In the genomic region with DNA sequence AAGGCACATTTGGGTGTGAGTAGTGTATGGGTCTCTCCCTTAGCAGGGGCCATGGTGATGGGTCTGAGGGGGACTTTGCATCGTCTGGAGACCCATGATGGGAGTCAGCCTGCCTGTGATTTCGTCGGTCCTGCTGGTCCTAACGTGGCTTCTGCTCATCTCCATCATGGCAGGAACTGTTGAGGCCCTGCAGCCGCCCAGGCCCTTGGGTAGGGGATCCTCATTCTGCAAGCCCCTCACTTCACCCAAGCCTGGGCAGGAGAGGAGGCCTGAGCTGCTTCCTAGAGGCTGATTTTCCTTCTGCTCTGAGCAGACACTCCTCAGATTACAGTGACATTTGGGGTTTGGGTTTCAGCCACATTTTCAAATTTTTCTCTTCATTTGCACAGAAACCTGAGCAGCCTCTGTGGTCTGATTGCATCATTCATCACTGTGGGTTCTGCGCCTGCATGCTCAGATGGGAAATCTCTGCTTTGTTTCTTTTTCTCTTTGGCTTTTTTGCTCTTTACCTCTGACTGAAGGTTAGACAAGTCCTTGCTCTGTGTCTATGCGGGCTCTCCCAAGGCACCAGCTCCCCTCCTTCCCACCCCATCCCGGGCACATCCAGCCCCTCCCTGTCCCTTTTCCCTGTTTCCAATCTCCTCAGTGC, we compare ENCODE assay signal across 8 cellular contexts.
DNase-seq lines count a peak whose midpoint lies in the region; ATAC-seq and TF ChIP-seq lines count a peak whose summit lies in the region.

No MANE protein-coding gene starts in this region.

- no peaks in the 10 kb centered on the region for H3K36me3 ChIP-seq in effector memory CD4-positive, alpha-beta T cell (ENCODE audit: control insufficient read depth, insufficient read depth, low read length)

- no peaks in the 10 kb centered on the region for H3K36me3 Mint-ChIP-seq in activated T-helper 1 cell treated with anti-CD3 and anti-CD28 coated beads, Interleukin-12 subunit alpha, Interleukin-12 subunit beta, Interleukin-2, Interleukin-4 antibody, amounts not matched to agents 30 ng/mL and 10 ng/mL and 1 ng/mL, durations not matched to agents 14 hours and 24 hours and 36 hours (ENCODE audit: low read depth)
- H3K36me3 Mint-ChIP-seq in osteocyte (ENCODE audit: unreplicated experiment): no peaks in the 10 kb centered on the region

- peaks cover 31% of the 10 kb centered on the region for H3K4me1 Mint-ChIP-seq in activated T-helper 1 cell treated with anti-CD3 and anti-CD28 coated beads, Interleukin-12 subunit alpha, Interleukin-12 subunit beta, Interleukin-2, Interleukin-4 antibody, amounts not matched to agents 30 ng/mL and 10 ng/mL and 1 ng/mL, durations not matched to agents 14 hours and 24 hours and 36 hours (ENCODE audit: low read depth)
- H3K4me1 Mint-ChIP-seq in osteocyte (ENCODE audit: unreplicated experiment): peaks cover 37% of the 10 kb centered on the region

- H3K4me3 Mint-ChIP-seq in activated T-helper 1 cell treated with anti-CD3 and anti-CD28 coated beads, Interleukin-12 subunit alpha, Interleukin-12 subunit beta, Interleukin-2, Interleukin-4 antibody, amounts not matched to agents 30 ng/mL and 10 ng/mL and 1 ng/mL, durations not matched to agents 14 hours and 24 hours and 36 hours: peak overlapping the region; percentile 74
- no peak overlapping the region for H3K4me3 Mint-ChIP-seq in osteocyte (ENCODE audit: unreplicated experiment)

- H3K27ac Mint-ChIP-seq in activated T-helper 1 cell treated with anti-CD3 and anti-CD28 coated beads, Interleukin-12 subunit alpha, Interleukin-12 subunit beta, Interleukin-2, Interleukin-4 antibody, amounts not matched to agents 30 ng/mL and 10 ng/mL and 1 ng/mL, durations not matched to agents 14 hours and 24 hours and 36 hours: peak overlapping the region; percentile 82
- peak overlapping the region; percentile 98 for H3K27ac Mint-ChIP-seq in osteocyte (ENCODE audit: unreplicated experiment)

- H3K4me1 ChIP-seq in effector memory CD4-positive, alpha-beta T cell (ENCODE audit: control insufficient read depth, insufficient read depth, low read length, poor library complexity, severe bottlenecking): no peaks in the 10 kb centered on the region

- H3K27me3 Mint-ChIP-seq in activated T-helper 1 cell treated with anti-CD3 and anti-CD28 coated beads, Interleukin-12 subunit alpha, Interleukin-12 subunit beta, Interleukin-2, Interleukin-4 antibody, amounts not matched to agents 30 ng/mL and 10 ng/mL and 1 ng/mL, durations not matched to agents 14 hours and 24 hours and 36 hours (ENCODE audit: insufficient read depth): peaks cover 25% of the 10 kb centered on the region
- H3K27me3 Mint-ChIP-seq in osteocyte (ENCODE audit: unreplicated experiment): peaks cover 2% of the 10 kb centered on the region

- H3K27ac ChIP-seq in effector memory CD4-positive, alpha-beta T cell (ENCODE audit: insufficient read depth, low read length, poor library complexity, severe bottlenecking): no peak overlapping the region

- no peaks in the 10 kb centered on the region for H3K9me3 ChIP-seq in effector memory CD4-positive, alpha-beta T cell (ENCODE audit: control insufficient read depth, low read length)

- H3K4me3 ChIP-seq in GM12864 (ENCODE audit: low read depth, low read length): no peak overlapping the region
- H3K4me3 ChIP-seq in effector memory CD4-positive, alpha-beta T cell (ENCODE audit: insufficient read depth, low read depth, low read length, poor library complexity, severe bottlenecking): no peak overlapping the region

- TF ChIP-seq CTCF in GM12864 (IDR thresholded peaks at IDR 0.05; ENCODE audit: low read depth, low read length, missing control alignments) (no peak), osteocyte (IDR thresholded peaks at IDR 0.05) (no peak)

- no peaks in the 10 kb centered on the region for H3K9me3 Mint-ChIP-seq in activated T-helper 1 cell treated with anti-CD3 and anti-CD28 coated beads, Interleukin-12 subunit alpha, Interleukin-12 subunit beta, Interleukin-2, Interleukin-4 antibody, amounts not matched to agents 30 ng/mL and 10 ng/mL and 1 ng/mL, durations not matched to agents 14 hours and 24 hours and 36 hours
- no peaks in the 10 kb centered on the region for H3K9me3 Mint-ChIP-seq in osteocyte (ENCODE audit: unreplicated experiment)

- ATAC-seq in GM21423 (IDR thresholded peaks at IDR 0.05; ENCODE audit: unreplicated experiment) (peak; percentile 52), HG03571 (IDR thresholded peaks at IDR 0.05; ENCODE audit: unreplicated experiment) (peak; percentile 65)

- peak; percentile 64 for DNase-seq in GM12864 (ENCODE audit: low read depth)
- peak; percentile 40 for DNase-seq in activated T-helper 1 cell treated with anti-CD3 and anti-CD28 coated beads, Interleukin-12 subunit alpha, Interleukin-12 subunit beta, Interleukin-2, Interleukin-4 antibody, amounts not matched to agents 30 ng/mL and 10 ng/mL and 1 ng/mL, durations not matched to agents 14 hours and 24 hours and 36 hours (ENCODE audit: low spot score)
- DNase-seq in osteocyte (ENCODE audit: extremely low spot score, unreplicated experiment): no peak
- no peak for DNase-seq in effector memory CD4-positive, alpha-beta T cell
- no peak for DNase-seq in hippocampal formation (lab: John Stamatoyannopoulos, UW)
- DNase-seq in central memory CD4-positive, alpha-beta T cell: no peak

- intact Hi-C loops in activated T-helper 1 cell treated with anti-CD3 and anti-CD28 coated beads, Interleukin-12 subunit alpha, Interleukin-12 subunit beta, Interleukin-2, Interleukin-4 antibody, amounts not matched to agents 30 ng/mL and 10 ng/mL and 1 ng/mL, durations not matched to agents 14 hours and 24 hours and 36 hours (cut with micrococcal nuclease): loop anchor here (1.0 to 5.0 kb wide), 5 partner anchors 87 to 1062 kb away; no protein-coding TSS in a partner anchor

- H3K27me3 ChIP-seq in effector memory CD4-positive, alpha-beta T cell (replicated peaks; ENCODE audit: control insufficient read depth, insufficient read depth, low read length, poor library complexity, severe bottlenecking): no peaks in the 10 kb centered on the region

Comparison
In these comparisons a context has a peak if more than half of its experiments do, and no peak if none do; other contexts are left out.
1. DNase-seq: peak in GM12864 (single experiment) and activated T-helper 1 cell treated with anti-CD3 and anti-CD28 coated beads, Interleukin-12 subunit alpha, Interleukin-12 subunit beta, Interleukin-2, Interleukin-4 antibody, amounts not matched to agents 30 ng/mL and 10 ng/mL and 1 ng/mL, durations not matched to agents 14 hours and 24 hours and 36 hours (single experiment); none in osteocyte (single experiment), effector memory CD4-positive, alpha-beta T cell (0 of 3), hippocampal formation (0 of 2) and central memory CD4-positive, alpha-beta T cell (single experiment).